ENCODE assay signal across 30 cellular contexts in the genomic region with DNA sequence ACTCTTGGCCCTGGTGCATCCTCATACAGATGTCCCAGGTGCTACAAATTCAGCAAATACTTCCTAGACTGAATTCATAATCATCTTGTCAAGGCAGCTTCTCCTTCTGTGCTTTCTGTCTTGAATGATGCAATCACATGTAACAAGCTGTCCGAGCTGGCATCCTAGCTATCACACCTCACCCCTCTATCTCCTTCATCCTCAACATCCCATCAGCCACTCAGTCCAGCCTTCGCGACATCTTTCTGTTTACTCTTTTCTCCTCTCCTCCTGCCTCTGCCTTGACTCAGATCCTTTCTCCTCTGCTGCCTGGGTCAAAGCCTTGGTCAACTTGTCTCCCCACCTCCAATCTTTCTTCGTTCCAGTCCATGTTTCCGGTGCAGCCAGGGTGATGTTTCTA.
DNase-seq lines count a peak whose midpoint lies in the region; ATAC-seq, FAIRE-seq and TF ChIP-seq lines count a peak whose summit lies in the region.
"Had no signal": no experiment of that assay in that cellular context is flagged by ENCODE, and none has a peak within 500 bp of the region (broad histone marks: within the 10 kb centered on the region; RNA-seq: fewer than 3 reads in every experiment).

No MANE protein-coding gene starts in this region.

- no peak for ATAC-seq in activated CD4-positive, alpha-beta T cell treated with anti-CD3 and anti-CD28 coated beads for 36 hours
- ATAC-seq in K562 (no peak; the same call in 2 of the 3 replicates), HG03442 (IDR thresholded peaks at IDR 0.05; ENCODE audit: unreplicated experiment) (no peak), HG03457 (IDR thresholded peaks at IDR 0.05; ENCODE audit: unreplicated experiment) (no peak)
- ATAC-seq: HCT116, T-cell had no signal

- CTCF ChIA-PET in activated CD4-positive, alpha-beta T cell treated with anti-CD3 and anti-CD28 coated beads for 36 hours (lab: Charles Lee) = no interaction called here
- CTCF ChIA-PET in K562 (lab: Yijun Ruan, JAX; ENCODE audit: low intra/inter-chr PET ratio) = no interaction called here

- in situ Hi-C loops in K562 (cut with MboI) = no loop called here

- intact Hi-C loops in activated CD4-positive, alpha-beta T cell treated with anti-CD3 and anti-CD28 coated beads for 36 hours (cut with DNase I, micrococcal nuclease) = no loop called here
- intact Hi-C loops in K562 (cut with micrococcal nuclease) = no loop called here

- H3K4me1 ChIP-seq in K562 (replicated peaks in 1 of 2; ENCODE audit: control insufficient read depth in 2 of 2, insufficient read depth in 2 of 2, low read length in 2 of 2) = no peaks in the 10 kb centered on the region
- H3K4me1 ChIP-seq: BE2C had no signal

- H3K4me3 Mint-ChIP-seq in activated CD4-positive, alpha-beta T cell treated with anti-CD3 and anti-CD28 coated beads for 36 hours = no peak overlapping the region
- no peak overlapping the region for H3K4me3 Mint-ChIP-seq in neural crest cell
- H3K4me3 Mint-ChIP-seq: CD14-positive monocyte, IgD-negative memory B cell, T-cell had no signal

- H3K79me2 ChIP-seq in K562 (ENCODE audit: control insufficient read depth, insufficient read depth, low read length) = no peaks in the 10 kb centered on the region

- FAIRE-seq in K562 (lab: Jason Lieb, UNC) = no peak
- FAIRE-seq: GM12892, H1, HTR-8/SVneo had no signal

- no peak for TF ChIP-seq POLR2A in K562 (conservative IDR thresholded peaks at IDR 0.05)

- H2AFZ ChIP-seq in K562 (ENCODE audit: low read depth, low read length) = no peak overlapping the region
- H2AFZ ChIP-seq: PC-9 had no signal

- no peaks in the 10 kb centered on the region for H3K4me1 Mint-ChIP-seq in activated CD4-positive, alpha-beta T cell treated with anti-CD3 and anti-CD28 coated beads for 36 hours
- peaks cover 14% of the 10 kb centered on the region for H3K4me1 Mint-ChIP-seq in neural crest cell
- H3K4me1 Mint-ChIP-seq: IgD-negative memory B cell, T-cell had no signal

- no peak for TF ChIP-seq RAD21 in K562 (CRISPR knock-in tag; conservative IDR thresholded peaks at IDR 0.05 in 1 of 2, IDR thresholded peaks at IDR 0.05 in 1 of 2)

- H3K36me3 ChIP-seq in K562 (ENCODE audit: control insufficient read depth, insufficient read depth, low read length) = no peaks in the 10 kb centered on the region
- H3K36me3 ChIP-seq: BE2C had no signal

- H3K4me3 ChIP-seq in K562 = no peak overlapping the region
- H3K4me3 ChIP-seq: PC-9, SJSA1 had no signal

- 5% methylated on average over 5 of the region's 5 CpGs for WGBS in K562 (ENCODE audit: insufficient coverage, low coverage, missing lambda C conversion rate)

- no peak overlapping the region for H3K9ac ChIP-seq in K562 (ENCODE audit: insufficient read depth in 1 of 2, low read depth in 2 of 2, low read length in 2 of 2)

- BruUV-seq in K562 (replicated peaks; lab: Mats Ljungman, UMichigan) = no TSS peak

- no peak overlapping the region for H3K27ac ChIP-seq in K562 (ENCODE audit: extremely low read depth, low read depth, low read length)
- H3K27ac ChIP-seq: PC-9, SJSA1 had no signal

- H3K27ac Mint-ChIP-seq in activated CD4-positive, alpha-beta T cell treated with anti-CD3 and anti-CD28 coated beads for 36 hours = peak overlapping the region; percentile 45
- peak overlapping the region; percentile 65 for H3K27ac Mint-ChIP-seq in neural crest cell (ENCODE audit: unreplicated experiment)
- H3K27ac Mint-ChIP-seq: IgD-negative memory B cell, T-cell had no signal

- no peaks in the 10 kb centered on the region for H3K36me3 Mint-ChIP-seq in activated CD4-positive, alpha-beta T cell treated with anti-CD3 and anti-CD28 coated beads for 36 hours (ENCODE audit: low read depth)
- H3K36me3 Mint-ChIP-seq in neural crest cell (ENCODE audit: low read depth) = no peaks in the 10 kb centered on the region
- H3K36me3 Mint-ChIP-seq: CD14-positive monocyte, IgD-negative memory B cell, T-cell had no signal

- no peaks in the 10 kb centered on the region for H3K27me3 Mint-ChIP-seq in activated CD4-positive, alpha-beta T cell treated with anti-CD3 and anti-CD28 coated beads for 36 hours
- H3K27me3 Mint-ChIP-seq in neural crest cell (ENCODE audit: low read depth) = no peaks in the 10 kb centered on the region

- H3K9me1 ChIP-seq in K562 (ENCODE audit: control insufficient read depth, insufficient read depth, low read length) = no peaks in the 10 kb centered on the region

- POLR2A ChIA-PET in activated CD4-positive, alpha-beta T cell treated with anti-CD3 and anti-CD28 coated beads for 36 hours (lab: Charles Lee) = no interaction called here
- POLR2A ChIA-PET in K562 (lab: Yijun Ruan, JAX) = interaction anchor here (1.2 kb wide), 1 partner anchor 11 kb away, joined by 3 read pairs; no protein-coding TSS in a partner anchor

- TF ChIP-seq CTCF in K562 (IDR thresholded peaks at IDR 0.05 in 2 of 3, conservative IDR thresholded peaks at IDR 0.05 in 1 of 3; ENCODE audit: insufficient read depth in 2 of 3, low read depth in 1 of 3, low read length in 3 of 3) (no peak), neural crest cell (conservative IDR thresholded peaks at IDR 0.05) (no peak)

- no peak for TF ChIP-seq EP300 in K562 (IDR thresholded peaks at IDR 0.05; ENCODE audit: low read length)

- no peaks in the 10 kb centered on the region for H4K20me1 ChIP-seq in K562 (replicated peaks; ENCODE audit: control insufficient read depth, insufficient read depth, low read length)

- H3K27me3 ChIP-seq in K562 (ENCODE audit: control insufficient read depth in 2 of 2, insufficient read depth in 2 of 2, low read length in 2 of 2) = no peaks in the 10 kb centered on the region
- H3K27me3 ChIP-seq: BE2C, SJSA1 had no signal

- no peaks in the 10 kb centered on the region for H3K9me3 ChIP-seq in K562 (replicated peaks; ENCODE audit: control insufficient read depth, insufficient read depth, low read depth, low read length)
- H3K9me3 ChIP-seq: BE2C, SJSA1 had no signal

- no peaks in the 10 kb centered on the region for H3K9me3 Mint-ChIP-seq in activated CD4-positive, alpha-beta T cell treated with anti-CD3 and anti-CD28 coated beads for 36 hours (ENCODE audit: low read depth)
- H3K9me3 Mint-ChIP-seq in neural crest cell = peaks cover 5% of the 10 kb centered on the region
- H3K9me3 Mint-ChIP-seq: T-cell had no signal

- no peak for DNase-seq in activated CD4-positive, alpha-beta T cell treated with anti-CD3 and anti-CD28 coated beads for 36 hours
- DNase-seq in activated CD4-positive, alpha-beta T cell treated with anti-CD3 and anti-CD28 coated beads for 1 hour = no peak
- DNase-seq in NCI-H460 (ENCODE audit: extremely low read depth, low read depth) (peak; percentile 7), K562 (ENCODE audit: extremely low read depth in 1 of 4, low spot score in 3 of 4) (no peak), neural crest cell (ENCODE audit: low read depth, low spot score) (no peak), HuH-7.5 (ENCODE audit: low spot score) (no peak)
- DNase-seq: 8988T, ACHN, BE2C, DMS153, DND-41, NCI-H1105, NCI-H146, NCI-H1930, NCI-H2107, NCI-H2227 treated with DMSO at 0.1 percent for 48 hours, NCI-H510A treated with DMSO at 0.1 percent for 48 hours, NCI-H748 treated with DMSO at 0.1 percent for 48 hours, PC-9, Right ventricle myocardium superior, T-cell had no signal

- no peak overlapping the region for H3K4me2 ChIP-seq in K562 (ENCODE audit: insufficient read depth, low read length)
- H3K4me2 ChIP-seq: PC-9 had no signal

TF ChIP-seq in K562, 482 proteins besides CTCF, POLR2A, EP300 and RAD21 (continues in another document):
- TF ChIP-seq, protein P1, sequence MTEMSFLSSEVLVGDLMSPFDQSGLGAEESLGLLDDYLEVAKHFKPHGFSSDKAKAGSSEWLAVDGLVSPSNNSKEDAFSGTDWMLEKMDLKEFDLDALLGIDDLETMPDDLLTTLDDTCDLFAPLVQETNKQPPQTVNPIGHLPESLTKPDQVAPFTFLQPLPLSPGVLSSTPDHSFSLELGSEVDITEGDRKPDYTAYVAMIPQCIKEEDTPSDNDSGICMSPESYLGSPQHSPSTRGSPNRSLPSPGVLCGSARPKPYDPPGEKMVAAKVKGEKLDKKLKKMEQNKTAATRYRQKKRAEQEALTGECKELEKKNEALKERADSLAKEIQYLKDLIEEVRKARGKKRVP (CRISPR knock-in tag; IDR thresholded peaks at IDR 0.05) = peak; percentile 91
- TF ChIP-seq PYGO2 (tag; IDR thresholded peaks at IDR 0.05) (no peak), LCOR (CRISPR knock-in tag; IDR thresholded peaks at IDR 0.05) (no peak), GATAD2B (IDR thresholded peaks at IDR 0.05; ENCODE audit: borderline replicate concordance) (no peak)
- TF ChIP-seq, protein P2, sequence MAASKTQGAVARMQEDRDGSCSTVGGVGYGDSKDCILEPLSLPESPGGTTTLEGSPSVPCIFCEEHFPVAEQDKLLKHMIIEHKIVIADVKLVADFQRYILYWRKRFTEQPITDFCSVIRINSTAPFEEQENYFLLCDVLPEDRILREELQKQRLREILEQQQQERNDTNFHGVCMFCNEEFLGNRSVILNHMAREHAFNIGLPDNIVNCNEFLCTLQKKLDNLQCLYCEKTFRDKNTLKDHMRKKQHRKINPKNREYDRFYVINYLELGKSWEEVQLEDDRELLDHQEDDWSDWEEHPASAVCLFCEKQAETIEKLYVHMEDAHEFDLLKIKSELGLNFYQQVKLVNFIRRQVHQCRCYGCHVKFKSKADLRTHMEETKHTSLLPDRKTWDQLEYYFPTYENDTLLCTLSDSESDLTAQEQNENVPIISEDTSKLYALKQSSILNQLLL (CRISPR knock-in tag; IDR thresholded peaks at IDR 0.05; ENCODE audit: borderline replicate concordance) = no peak
- TF ChIP-seq, protein P3, sequence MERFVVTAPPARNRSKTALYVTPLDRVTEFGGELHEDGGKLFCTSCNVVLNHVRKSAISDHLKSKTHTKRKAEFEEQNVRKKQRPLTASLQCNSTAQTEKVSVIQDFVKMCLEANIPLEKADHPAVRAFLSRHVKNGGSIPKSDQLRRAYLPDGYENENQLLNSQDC (CRISPR knock-in tag; IDR thresholded peaks at IDR 0.05) = no peak
